Comparison of ENCODE assay signal across 18 cellular contexts in genomic region chr9:671997-672396, GRCh38.
"Had no signal": no experiment of that assay in that cellular context is flagged by ENCODE, and none has a peak within 500 bp of the region (broad histone marks: within the 10 kb centered on the region; RNA-seq: fewer than 3 reads in every experiment).

No MANE protein-coding gene starts in this region.

- H3K9ac ChIP-seq: parathyroid adenoma had no signal

- H3K27me3 Mint-ChIP-seq: stimulated activated memory B cell treated with anti-CD40 and anti-IgM and Interleukin-4, amounts not matched to agents 10 μg/mL and 1 μg/mL and 100 μg/mL, for 72 hours; stimulated activated naive CD8-positive, alpha-beta T cell treated with anti-CD3 and anti-CD28 coated beads, Interleukin-15, Interleukin-2, amounts not matched to agents 100 ng/mL and 50 ng/mL, for 24 hours had no signal

- H3K4me3 Mint-ChIP-seq: natural killer cell treated with Interleukin-12 subunit alpha and Interleukin-12 subunit beta and Interleukin-15 and Interleukin-18, amount 100 ng/mL, for 72 hours; stimulated activated memory B cell treated with anti-CD40 and anti-IgM and Interleukin-4, amounts not matched to agents 10 μg/mL and 1 μg/mL and 100 μg/mL, for 72 hours; stimulated activated naive CD8-positive, alpha-beta T cell treated with anti-CD3 and anti-CD28 coated beads, Interleukin-15, Interleukin-2, amounts not matched to agents 100 ng/mL and 50 ng/mL, for 24 hours had no signal

- H3K79me2 ChIP-seq: parathyroid adenoma had no signal

- ATAC-seq: heart left ventricle; natural killer cell treated with Interleukin-12 subunit alpha and Interleukin-12 subunit beta and Interleukin-15 and Interleukin-18, amount 100 ng/mL, for 72 hours; right lobe of liver; stimulated activated memory B cell treated with anti-CD40 and anti-IgM and Interleukin-4, amounts not matched to agents 10 μg/mL and 1 μg/mL and 100 μg/mL, for 72 hours had no signal

- H3K27ac Mint-ChIP-seq: natural killer cell treated with Interleukin-12 subunit alpha and Interleukin-12 subunit beta and Interleukin-15 and Interleukin-18, amount 100 ng/mL, for 72 hours; stimulated activated memory B cell treated with anti-CD40 and anti-IgM and Interleukin-4, amounts not matched to agents 10 μg/mL and 1 μg/mL and 100 μg/mL, for 72 hours; stimulated activated naive CD8-positive, alpha-beta T cell treated with anti-CD3 and anti-CD28 coated beads, Interleukin-15, Interleukin-2, amounts not matched to agents 100 ng/mL and 50 ng/mL, for 24 hours had no signal

- H2AFZ ChIP-seq: parathyroid adenoma had no signal

- H3K27ac ChIP-seq: coronary artery, heart left ventricle, parathyroid adenoma, prostate gland, right lobe of liver, spleen, tibial artery, upper lobe of left lung had no signal

- DNase-seq: central memory CD4-positive, alpha-beta T cell; effector memory CD4-positive, alpha-beta T cell; heart left ventricle; hippocampal formation; kidney glomerular epithelial cell; right lobe of liver; spleen; stimulated activated CD4-positive, alpha-beta T cell treated with anti-CD3 and anti-CD28 coated beads, Interleukin-15, amount 100 ng/mL, for 24 hours; stimulated activated CD4-positive, alpha-beta T cell treated with anti-CD3 and anti-CD28 coated beads, Interleukin-1b, Interleukin-23, amount 100 ng/mL, for 48 hours; stimulated activated CD4-positive, alpha-beta T cell treated with anti-CD3 and anti-CD28 coated beads, Interleukin-4, amount 100 ng/mL, for 24 hours; tibial artery had no signal

- H3K4me3 ChIP-seq: coronary artery, heart left ventricle, prostate gland, right lobe of liver, spleen, tibial artery, upper lobe of left lung had no signal

- H3K4me1 ChIP-seq: parathyroid adenoma, prostate gland had no signal

- H3K27me3 ChIP-seq: heart left ventricle, right lobe of liver, spleen, tibial artery, upper lobe of left lung had no signal

- H3K36me3 ChIP-seq: heart left ventricle, prostate gland, right lobe of liver, spleen, upper lobe of left lung had no signal

- H3K9me3 ChIP-seq: prostate gland, right lobe of liver had no signal
